In the genomic region with DNA sequence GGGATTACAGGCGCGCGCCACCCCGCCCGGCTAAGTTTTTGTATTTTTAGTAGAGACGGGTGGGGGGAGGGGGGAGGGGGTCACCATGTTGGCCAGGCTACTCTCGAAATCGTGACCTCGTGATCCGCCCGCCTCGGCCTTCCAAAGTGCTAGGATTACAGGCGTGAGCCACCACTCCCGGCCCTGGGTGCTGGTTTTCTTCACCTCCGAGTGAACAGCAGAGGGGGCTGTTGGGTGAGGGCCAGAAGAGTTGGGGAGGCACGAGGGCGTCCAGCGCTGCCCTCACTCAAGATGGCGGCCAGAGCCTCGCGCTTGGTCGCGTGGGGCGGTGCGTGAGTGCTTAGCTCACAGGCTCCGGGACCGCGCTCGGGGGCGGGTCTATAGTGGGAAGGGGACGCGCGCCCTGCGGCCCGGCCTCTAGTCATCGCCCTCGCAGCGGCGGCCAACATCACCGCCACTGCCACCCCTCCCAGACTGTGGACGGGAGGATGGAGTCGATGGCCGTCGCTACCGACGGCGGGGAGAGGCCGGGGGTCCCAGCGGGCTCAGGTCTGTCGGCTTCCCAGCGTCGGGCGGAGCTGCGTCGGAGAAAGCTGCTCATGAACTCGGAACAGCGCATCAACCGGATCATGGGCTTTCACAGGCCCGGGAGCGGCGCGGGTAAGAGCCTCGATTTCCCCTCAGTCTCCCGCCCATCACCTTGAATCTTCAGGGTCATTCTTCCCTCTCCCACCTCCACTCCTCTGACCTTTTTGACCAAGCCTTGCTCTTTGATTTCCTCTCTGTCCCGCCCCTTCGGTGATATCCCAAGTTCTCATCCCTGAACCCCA, we compare ENCODE assay signal across 8 cellular contexts. TPM values are rescaled to one million over a fixed set of nuclear protein-coding genes. Genes with fewer than 3 reads are reported as not detected.
DNase-seq lines count a peak whose midpoint lies in the region; ATAC-seq and TF ChIP-seq lines count a peak whose summit lies in the region.

A gene (plus strand): TSS at position 416 of the 830 bp plus-strand sequence. CDS start 73 bp downstream, at position 489.

- H3K18ac ChIP-seq in trophoblast cell (ENCODE audit: low read length), result peak within 1 kb of the TSS; percentile 85

- H2BK120ac ChIP-seq in trophoblast cell (ENCODE audit: insufficient read depth, low read length, poor library complexity), result peak within 1 kb of the TSS; percentile 48

- H2AFZ ChIP-seq in trophoblast cell (ENCODE audit: insufficient read depth, low read length, poor library complexity), result peak within 1 kb of the TSS; percentile 89

- no peaks in the 10 kb centered on the region for H3K27me3 ChIP-seq in adipocyte (replicated peaks; ENCODE audit: control insufficient read depth, insufficient read depth, low read length)
- no peaks in the 10 kb centered on the region for H3K27me3 ChIP-seq in cardiac muscle cell
- H3K27me3 ChIP-seq in trophoblast cell (ENCODE audit: insufficient read depth, low read length), result no peaks in the 10 kb centered on the region
- no peaks in the 10 kb centered on the region for H3K27me3 ChIP-seq in transverse colon

- H2BK5ac ChIP-seq in trophoblast cell (ENCODE audit: low read depth, low read length, poor library complexity), result peak within 1 kb of the TSS; percentile 41

- no peak within 1 kb of the TSS for H3K23ac ChIP-seq in trophoblast cell (ENCODE audit: low read length)

- H3K4me1 ChIP-seq in adipocyte (ENCODE audit: control insufficient read depth, insufficient read depth, low read length), result peaks cover 11% of the 10 kb centered on the region
- no peaks in the 10 kb centered on the region for H3K4me1 ChIP-seq in cardiac muscle cell (ENCODE audit: low read depth)
- H3K4me1 ChIP-seq in trophoblast cell (ENCODE audit: control insufficient read depth in 1 of 2, insufficient read depth in 2 of 2, low read length in 2 of 2), result peaks cover 0 to 4% of the 10 kb centered on the region in 2 experiments
- H3K4me1 ChIP-seq in transverse colon, result peaks cover 14 to 25% (median 15%) of the 10 kb centered on the region in 4 donors

- TF ChIP-seq POLR2A in transverse colon (IDR thresholded peaks at IDR 0.05), result peak; percentile 95

- in situ Hi-C loops in transverse colon (cut with MboI; ENCODE audit: low pct_ligation_motif_present in 1 of 4, low pct_unique_long_range_greater_than_20kb in 1 of 4, low sequenced_read_pairs in 3 of 4), result loop anchor here in 1 of 4 donors (25.0 kb wide), 1 partner anchor 174 kb away; a partner anchor contains a TSS

- peaks cover 5% of the 10 kb centered on the region for H3K79me1 ChIP-seq in trophoblast cell (ENCODE audit: low read length)

- H3K27ac ChIP-seq in cardiac muscle cell (peak within 1 kb of the TSS; percentile 89), trophoblast cell (ENCODE audit: low read depth, low read length) (peak within 1 kb of the TSS; percentile 16), transverse colon (peak within 1 kb of the TSS; percentile 91 to 97 (median 94))

- peak within 1 kb of the TSS; percentile 82 for H3K4me2 ChIP-seq in trophoblast cell (ENCODE audit: low read length)

- H3K4ac ChIP-seq in trophoblast cell (ENCODE audit: low read depth, low read length), result peak within 1 kb of the TSS; percentile 57

- TF ChIP-seq CTCF in GM12874 (IDR thresholded peaks at IDR 0.05; ENCODE audit: insufficient read depth, low read depth, low read length) (peak; percentile 82), cardiac muscle cell (IDR thresholded peaks at IDR 0.05; ENCODE audit: low read depth, low read length) (peak; percentile 60), transverse colon (IDR thresholded peaks at IDR 0.05) (peak; percentile 46 to 91 (median 64))

- H4K91ac ChIP-seq in trophoblast cell (ENCODE audit: low read depth, low read length), result peak within 1 kb of the TSS; percentile 46

- no peak within 1 kb of the TSS for H2BK12ac ChIP-seq in trophoblast cell (ENCODE audit: low read length)

- peaks cover 10% of the 10 kb centered on the region for H3K36me3 ChIP-seq in adipocyte (ENCODE audit: control insufficient read depth, insufficient read depth, low read length, severe bottlenecking)
- peaks cover 3% of the 10 kb centered on the region for H3K36me3 ChIP-seq in cardiac muscle cell
- H3K36me3 ChIP-seq in trophoblast cell (ENCODE audit: control insufficient read depth in 1 of 2, insufficient read depth in 2 of 2, low read length in 2 of 2), result peaks cover 5% of the 10 kb centered on the region in 2 experiments
- H3K36me3 ChIP-seq in transverse colon, result no peaks in the 10 kb centered on the region

- peaks cover 5% of the 10 kb centered on the region for H3K79me2 ChIP-seq in trophoblast cell (ENCODE audit: control insufficient read depth, insufficient read depth, low read length, poor library complexity)

- peak within 1 kb of the TSS; percentile 72 for H4K12ac ChIP-seq in trophoblast cell (ENCODE audit: low read depth, low read length)

- H4K8ac ChIP-seq in trophoblast cell (ENCODE audit: low read depth, low read length), result peak within 1 kb of the TSS; percentile 94

- no peaks in the 10 kb centered on the region for H3K9me3 ChIP-seq in adipocyte (ENCODE audit: control insufficient read depth, low read length)
- H3K9me3 ChIP-seq in cardiac muscle cell (ENCODE audit: low read depth), result no peaks in the 10 kb centered on the region
- no peaks in the 10 kb centered on the region for H3K9me3 ChIP-seq in trophoblast cell (ENCODE audit: insufficient read depth, low read depth, low read length)
- H3K9me3 ChIP-seq in transverse colon, result no peaks in the 10 kb centered on the region

- no CpG with 5 or more reads among the region's 66 CpGs for WGBS in trophoblast cell (ENCODE audit: extremely low coverage, insufficient coverage, insufficient read length)
- 0% methylated on average over 1 to 49 of the region's 66 CpGs for WGBS in transverse colon (ENCODE audit: low coverage in 1 of 2), 2 donors

- H3K4me3 ChIP-seq in adipocyte (ENCODE audit: low read length) (peak within 1 kb of the TSS; percentile 89), cardiac muscle cell (peak within 1 kb of the TSS; percentile 79), trophoblast cell (ENCODE audit: low read depth, low read length) (peak within 1 kb of the TSS; percentile 87), transverse colon (peak within 1 kb of the TSS; percentile 66 to 92 (median 86))

- peak; percentile 96 for ATAC-seq in HG02763 (IDR thresholded peaks at IDR 0.05; ENCODE audit: unreplicated experiment)

- DNase-seq in NCI-H1417 treated with DMSO at 0.1 percent for 48 hours (lab: John Stamatoyannopoulos, UW) (peak; percentile 26), SW480 (ENCODE audit: low spot score) (peak; percentile 98), adipocyte (ENCODE audit: low read depth) (peak; percentile 99), cardiac muscle cell (ENCODE audit: low read depth in 1 of 2, low spot score in 1 of 2) (peak; percentile 99), trophoblast cell (peak; percentile 99 to 100), transverse colon (peak; percentile 99)

- H3K14ac ChIP-seq in trophoblast cell (ENCODE audit: low read length), result peak within 1 kb of the TSS; percentile 52

- peak within 1 kb of the TSS; percentile 11 for H2AK5ac ChIP-seq in trophoblast cell (ENCODE audit: low read length)

- TF ChIP-seq EP300 in transverse colon (IDR thresholded peaks at IDR 0.05; ENCODE audit: low read depth), result no peak

- intact Hi-C loops in transverse colon (cut with DNase I; ENCODE audit: low total_unique reads), result no loop called here

- H3K9ac ChIP-seq in adipocyte (ENCODE audit: low read length), result peak within 1 kb of the TSS; percentile 95
- H3K9ac ChIP-seq in trophoblast cell (ENCODE audit: low read length), result peak within 1 kb of the TSS; percentile 77

RNA-seq across cellular contexts. Expression of the gene that starts here (rescaled TPM):
- total RNA-seq in cardiac muscle cell (27.2 and 42.4 TPM in 2 replicates), transverse colon (10 to 100 TPM; 12.7 to 31.0 (median 24.2) TPM)
- polyA plus RNA-seq in cardiac muscle cell, result 22.7 and 28.4 TPM in 2 replicates
- polyA plus RNA-seq in trophoblast cell (2013), result 35.7 and 37.6 TPM in 2 replicates

Comparison
In these comparisons a context has a peak if more than half of its experiments do, and no peak if none do; other contexts are left out.
1. Peak in every context shown above with its lines: DNase-seq, ATAC-seq, H3K4me3 ChIP-seq and H3K27ac ChIP-seq.
2. DNase-seq: peak in every context shown above with its lines; median percentile 100 in trophoblast cell; 99 in adipocyte; 99 in cardiac muscle cell; 99 in transverse colon; 98 in SW480; 26 in NCI-H1417 treated with DMSO at 0.1 percent for 48 hours.
3. H3K27ac ChIP-seq: peak in every context shown above with its lines; median percentile 94 in transverse colon; 89 in cardiac muscle cell; 16 in trophoblast cell.